Comparison of ENCODE assay signal across 8 cellular contexts in genomic region chr1:62438163-62438562, GRCh38.
DNase-seq lines count a peak whose midpoint lies in the region; ATAC-seq and TF ChIP-seq lines count a peak whose summit lies in the region.

No MANE protein-coding gene starts in this region.

- no peaks in the 10 kb centered on the region for H3K27me3 ChIP-seq in RWPE2 (ENCODE audit: insufficient read depth, poor library complexity, severe bottlenecking)
- H3K27me3 ChIP-seq in rectal smooth muscle tissue (ENCODE audit: control insufficient read depth, insufficient read depth, low read length) = no peaks in the 10 kb centered on the region

- TF ChIP-seq CTCF in RWPE2 (IDR thresholded peaks at IDR 0.05; ENCODE audit: poor library complexity, severe bottlenecking) = no peak
- TF ChIP-seq CTCF in fibroblast of mammary gland (conservative IDR thresholded peaks at IDR 0.05; ENCODE audit: control insufficient read depth, insufficient read depth, low read depth, low read length) = no peak

- peaks cover 43% of the 10 kb centered on the region for H3K4me1 Mint-ChIP-seq in stimulated activated naive CD8-positive, alpha-beta T cell treated with anti-CD3 and anti-CD28 coated beads, Interleukin-15, Interleukin-2, amounts not matched to agents 100 ng/mL and 50 ng/mL, for 24 hours (ENCODE audit: low read depth)

- H3K9me3 Mint-ChIP-seq in stimulated activated naive CD8-positive, alpha-beta T cell treated with anti-CD3 and anti-CD28 coated beads, Interleukin-15, Interleukin-2, amounts not matched to agents 100 ng/mL and 50 ng/mL, for 24 hours = peaks cover 4% of the 10 kb centered on the region

- H3K4me1 ChIP-seq in RWPE2 (ENCODE audit: insufficient read depth, poor library complexity, severe bottlenecking) (no peaks in the 10 kb centered on the region), rectal smooth muscle tissue (ENCODE audit: control insufficient read depth, insufficient read depth, low read length) (peaks cover 9% of the 10 kb centered on the region)

- no peak for ATAC-seq in stimulated activated naive CD8-positive, alpha-beta T cell treated with anti-CD3 and anti-CD28 coated beads, Interleukin-15, Interleukin-2, amounts not matched to agents 100 U/mL and 50 U/mL, for 24 hours
- ATAC-seq in RWPE2 (ENCODE audit: low read depth) = no peak

- H3K4me3 ChIP-seq in RWPE2 (ENCODE audit: severe bottlenecking) = peak overlapping the region; percentile 83
- H3K4me3 ChIP-seq in fibroblast of mammary gland (ENCODE audit: control insufficient read depth, low read depth, low read length) = peak overlapping the region; percentile 91
- peak overlapping the region; percentile 87 for H3K4me3 ChIP-seq in rectal smooth muscle tissue (ENCODE audit: low read length)

- peak overlapping the region; percentile 94 for H3K27ac ChIP-seq in RWPE2 (ENCODE audit: poor library complexity, severe bottlenecking)
- H3K27ac ChIP-seq in rectal smooth muscle tissue (ENCODE audit: low read depth, low read length) = no peak overlapping the region

- H3K27me3 Mint-ChIP-seq in stimulated activated naive CD8-positive, alpha-beta T cell treated with anti-CD3 and anti-CD28 coated beads, Interleukin-15, Interleukin-2, amounts not matched to agents 100 ng/mL and 50 ng/mL, for 24 hours = no peaks in the 10 kb centered on the region

- H3K9ac ChIP-seq in rectal smooth muscle tissue (ENCODE audit: low read length) = no peak overlapping the region

- peaks cover 49% of the 10 kb centered on the region for H3K36me3 Mint-ChIP-seq in stimulated activated naive CD8-positive, alpha-beta T cell treated with anti-CD3 and anti-CD28 coated beads, Interleukin-15, Interleukin-2, amounts not matched to agents 100 ng/mL and 50 ng/mL, for 24 hours (ENCODE audit: low read depth)

- H3K27ac Mint-ChIP-seq in stimulated activated naive CD8-positive, alpha-beta T cell treated with anti-CD3 and anti-CD28 coated beads, Interleukin-15, Interleukin-2, amounts not matched to agents 100 ng/mL and 50 ng/mL, for 24 hours = peak overlapping the region; percentile 87

- H3K4me3 Mint-ChIP-seq in stimulated activated naive CD8-positive, alpha-beta T cell treated with anti-CD3 and anti-CD28 coated beads, Interleukin-15, Interleukin-2, amounts not matched to agents 100 ng/mL and 50 ng/mL, for 24 hours = peak overlapping the region; percentile 92

- H3K36me3 ChIP-seq in RWPE2 (ENCODE audit: low read depth) = peaks cover 38% of the 10 kb centered on the region
- peaks cover 5% of the 10 kb centered on the region for H3K36me3 ChIP-seq in rectal smooth muscle tissue (ENCODE audit: control insufficient read depth, insufficient read depth, low read length)

- no peaks in the 10 kb centered on the region for H3K9me3 ChIP-seq in RWPE2 (ENCODE audit: severe bottlenecking)

- DNase-seq in stimulated activated naive CD8-positive, alpha-beta T cell treated with anti-CD3 and anti-CD28 coated beads, Interleukin-15, Interleukin-2, amounts not matched to agents 100 U/mL and 50 U/mL, for 24 hours = no peak
- no peak for DNase-seq in RWPE2 (ENCODE audit: low spot score)
- DNase-seq in fibroblast of mammary gland (ENCODE audit: low read depth) = peak; percentile 26
- no peak for DNase-seq in stimulated activated CD4-positive, alpha-beta T cell treated with anti-CD3 and anti-CD28 coated beads, Interleukin-2, amount 100 ng/mL, for 48 hours
- no peak for DNase-seq in SHP77 (lab: John Stamatoyannopoulos, UW)
- no peak for DNase-seq in effector CD4-positive, alpha-beta T cell
